Comparison of ENCODE assay signal across 19 cellular contexts in the genomic region with DNA sequence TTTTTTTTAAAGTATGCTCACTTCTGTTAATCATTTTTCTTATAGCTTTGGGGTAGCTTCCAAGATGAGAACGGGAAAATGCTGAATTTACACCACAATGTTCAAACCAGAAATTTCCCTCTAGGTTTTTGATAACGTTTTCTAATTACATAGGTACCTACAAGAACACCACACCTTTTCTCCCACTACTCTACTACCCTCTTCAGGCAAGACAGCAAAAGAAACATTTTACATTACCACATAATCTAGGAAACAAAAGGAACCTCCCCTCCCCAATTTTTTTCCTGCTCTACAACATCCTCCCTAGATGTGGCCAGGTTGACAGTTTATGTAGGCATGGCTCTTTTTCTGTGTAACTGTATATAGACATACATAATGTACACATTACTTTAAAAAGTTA. TPM values are rescaled to one million over a fixed set of nuclear protein-coding genes. Genes with fewer than 3 reads are reported as not detected.
A peak's percentile ranks its signal among the peaks of the same experiment; 100 is the strongest.
DNase-seq lines count a peak whose midpoint lies in the region; ATAC-seq, FAIRE-seq and TF ChIP-seq lines count a peak whose summit lies in the region.
"Had no signal": no experiment of that assay in that cellular context is flagged by ENCODE, and none has a peak within 500 bp of the region (broad histone marks: within the 10 kb centered on the region; RNA-seq: fewer than 3 reads in every experiment).

No MANE protein-coding gene starts in this region.

- H2BK12ac ChIP-seq in H1 (ENCODE audit: low read depth, low read length), result no peak overlapping the region

- H3K9me2 ChIP-seq in SK-N-SH, result no peaks in the 10 kb centered on the region
- no peaks in the 10 kb centered on the region for H3K9me2 ChIP-seq in OCI-LY1 (ENCODE audit: low read depth, low read length)

- no peak overlapping the region for H3K56ac ChIP-seq in H1 (replicated peaks; ENCODE audit: insufficient read length, low read depth, low read length)

- POLR2A ChIA-PET in SK-N-SH (lab: Yijun Ruan, JAX) (no interaction called here), H1 (lab: Charles Lee; ENCODE audit: partially characterized antibody) (no interaction called here)

- H3K27me3 Mint-ChIP-seq in naive B cell, result no peaks in the 10 kb centered on the region
- H3K27me3 Mint-ChIP-seq: CD8-positive, alpha-beta memory T cell had no signal

- H3K27ac ChIP-seq in SK-N-SH (ENCODE audit: low read depth in 2 of 2, low read length in 1 of 2), result peak overlapping the region in 1 of 2 experiments; percentile 43; a peak in 2 of 4 replicates
- H3K27ac ChIP-seq in OCI-LY1 (ENCODE audit: low read depth, low read length, poor library complexity, severe bottlenecking), result peak overlapping the region; percentile 35
- H3K27ac ChIP-seq in H1 (ENCODE audit: low read depth, low read length), result no peak overlapping the region
- H3K27ac ChIP-seq: 22Rv1 had no signal

- H3K27me3 ChIP-seq in SK-N-SH (ENCODE audit: insufficient read depth) (no peaks in the 10 kb centered on the region), OCI-LY1 (ENCODE audit: insufficient read depth, low read length) (no peaks in the 10 kb centered on the region), H1 (replicated peaks in 1 of 4; ENCODE audit: control insufficient read depth in 3 of 4, extremely low read depth in 1 of 4, insufficient read depth in 3 of 4, low read length in 3 of 4) (no peaks in the 10 kb centered on the region)

- H3K79me2 ChIP-seq in SK-N-SH (ENCODE audit: insufficient read depth), result no peaks in the 10 kb centered on the region
- H3K79me2 ChIP-seq in OCI-LY1 (ENCODE audit: insufficient read depth, low read length), result no peaks in the 10 kb centered on the region
- H3K79me2 ChIP-seq in H1 (ENCODE audit: control insufficient read depth in 1 of 2, insufficient read depth in 2 of 2, low read length in 2 of 2), result no peaks in the 10 kb centered on the region

- H3K9ac ChIP-seq in SK-N-SH (no peak overlapping the region), OCI-LY1 (ENCODE audit: low read length) (no peak overlapping the region), H1 (replicated peaks in 1 of 4; ENCODE audit: extremely low read depth in 1 of 4, low read depth in 3 of 4, low read length in 3 of 4) (no peak overlapping the region)

- DNase-seq in SK-N-SH (no peak), H1 (ENCODE audit: low read depth in 1 of 2, low spot score in 2 of 2) (no peak), naive B cell (no peak), SHP77 (lab: John Stamatoyannopoulos, UW) (no peak), HCEC 1CT (no peak)
- DNase-seq: CD8-positive, alpha-beta memory T cell; DMS153; NCI-H1105 treated with DMSO at 0.1 percent for 48 hours; NCI-H1930; NCI-H2171 treated with DMSO at 0.1 percent for 48 hours; NCI-H510A treated with DMSO at 0.1 percent for 48 hours; SHP77 treated with DMSO at 0.1 percent for 48 hours had no signal

- H2AFZ ChIP-seq in SK-N-SH (ENCODE audit: low read depth) (no peak overlapping the region), OCI-LY1 (ENCODE audit: low read length) (no peak overlapping the region), H1 (ENCODE audit: low read length) (no peak overlapping the region)

- no peaks in the 10 kb centered on the region for H3K23me2 ChIP-seq in H1 (ENCODE audit: low read depth, low read length)

- H4K8ac ChIP-seq in H1 (ENCODE audit: extremely low read depth, insufficient read depth, low read length), result no peak overlapping the region

- H4K5ac ChIP-seq in H1 (ENCODE audit: insufficient read length, low read depth, low read length), result no peak overlapping the region

- TF ChIP-seq CTCF in SK-N-SH (IDR thresholded peaks at IDR 0.05) (no peak), OCI-LY1 (IDR thresholded peaks at IDR 0.05; ENCODE audit: low read length) (peak; percentile 20; the same call in 1 of the 2 replicates), H1 (IDR thresholded peaks at IDR 0.05; ENCODE audit: control extremely low read depth in 1 of 3, insufficient read depth in 1 of 3, low read depth in 1 of 3, low read length in 3 of 3) (peak in 2 of 3 experiments; percentile 18 to 20; a peak in 2 of 4 replicates)

- H3K4ac ChIP-seq in H1 (replicated peaks; ENCODE audit: insufficient read length, low read depth, low read length), result no peak overlapping the region

- no peak overlapping the region for H3K23ac ChIP-seq in H1 (ENCODE audit: insufficient read length)

- no peak overlapping the region for H4K91ac ChIP-seq in H1 (replicated peaks; ENCODE audit: insufficient read length, low read length)

- no peak overlapping the region for H2BK15ac ChIP-seq in H1 (ENCODE audit: low read length)

- TF ChIP-seq EP300 in SK-N-SH (IDR thresholded peaks at IDR 0.05; ENCODE audit: borderline replicate concordance in 1 of 2, low read depth in 1 of 2, low read length in 1 of 2) (no peak), H1 (IDR thresholded peaks at IDR 0.05; ENCODE audit: borderline replicate concordance in 1 of 2, low read depth in 2 of 2, low read length in 2 of 2) (no peak)

- no peak overlapping the region for H2BK5ac ChIP-seq in H1 (ENCODE audit: low read depth, low read length)

- H3K36me3 ChIP-seq in SK-N-SH (replicated peaks in 1 of 2; ENCODE audit: control insufficient read depth in 1 of 2, insufficient read depth in 2 of 2, low read length in 1 of 2), result peaks cover 75 to 78% of the 10 kb centered on the region in 2 experiments
- H3K36me3 ChIP-seq in OCI-LY1 (ENCODE audit: insufficient read depth, low read length), result peaks cover 70% of the 10 kb centered on the region
- H3K36me3 ChIP-seq in H1 (ENCODE audit: control insufficient read depth in 2 of 4, insufficient read depth in 4 of 4, low read length in 3 of 4), result peaks cover 5 to 30% (median 14%) of the 10 kb centered on the region in 4 experiments; a peak in 5 of 8 replicates

- H3K27ac Mint-ChIP-seq in naive B cell, result peak overlapping the region in 4 of 6 donors; percentile 1 to 85 (median 53)

- TF ChIP-seq POLR2A in H1 (IDR thresholded peaks at IDR 0.05; ENCODE audit: control extremely low read depth in 1 of 2, low read depth in 2 of 2, low read length in 2 of 2), result no peak

- 85% methylated on average over 2 of the region's 2 CpGs for WGBS in SK-N-SH (ENCODE audit: low lambda C conversion rate)
- WGBS in H1 (ENCODE audit: extremely low coverage in 1 of 2, insufficient coverage in 1 of 2, insufficient read length in 1 of 2, insufficient replicate concordance in 2 of 2, low coverage in 1 of 2, low lambda C conversion rate in 2 of 2, missing lambda C conversion rate in 1 of 2), 2 experiments, result 79% methylated on average over 2 of the region's 2 CpGs; no CpG with 5 or more reads in 1 of the 2 experiments

- no peak overlapping the region for H3K4me3 Mint-ChIP-seq in naive B cell
- H3K4me3 Mint-ChIP-seq: CD8-positive, alpha-beta memory T cell had no signal

- H3K4me1 Mint-ChIP-seq in naive B cell, result peaks cover 16 to 28% (median 20%) of the 10 kb centered on the region in 3 donors
- H3K4me1 Mint-ChIP-seq: CD8-positive, alpha-beta memory T cell had no signal

- no peak overlapping the region for H2BK20ac ChIP-seq in H1 (ENCODE audit: low read length)

- H3K4me3 ChIP-seq in SK-N-SH (ENCODE audit: low read depth in 2 of 2, low read length in 1 of 2) (no peak overlapping the region), OCI-LY1 (ENCODE audit: low read depth, low read length, poor library complexity, severe bottlenecking) (no peak overlapping the region), H1 (ENCODE audit: extremely low read depth in 1 of 4, insufficient read depth in 2 of 4, low read depth in 3 of 4, low read length in 4 of 4) (no peak overlapping the region)
- H3K4me3 ChIP-seq: K562 had no signal

- H3K36me3 Mint-ChIP-seq in naive B cell, result peaks cover 9 to 27% of the 10 kb centered on the region in 2 donors

- no peak overlapping the region for H2AK5ac ChIP-seq in H1 (ENCODE audit: low read depth, low read length)

- H3K4me2 ChIP-seq in SK-N-SH, result no peak overlapping the region
- H3K4me2 ChIP-seq in OCI-LY1 (ENCODE audit: low read length), result no peak overlapping the region
- H3K4me2 ChIP-seq in H1 (ENCODE audit: insufficient read depth in 1 of 2, low read depth in 2 of 2, low read length in 2 of 2), result no peak overlapping the region

- H3K79me1 ChIP-seq in H1 (ENCODE audit: low read depth, low read length), result no peaks in the 10 kb centered on the region

- CTCF ChIA-PET in SK-N-SH (lab: Yijun Ruan, JAX), result interaction anchor here (1.1 kb wide), 1 partner anchor 11 kb away, joined by 3 read pairs; no protein-coding TSS in a partner anchor
- CTCF ChIA-PET in H1 (lab: Charles Lee; ENCODE audit: partially characterized antibody), result interaction anchor here (0.7 to 3.9 kb wide), 6 partner anchors 47 to 461 kb away, joined by 3 to 12 read pairs (median 4); a partner anchor contains a TSS

- peak; percentile 42 for FAIRE-seq in H1 (lab: Jason Lieb, UNC)
- FAIRE-seq: HTR-8/SVneo, K562, RCC 7860 had no signal

- H3K14ac ChIP-seq in H1 (ENCODE audit: insufficient read length), result no peak overlapping the region

- no peak overlapping the region for H3K18ac ChIP-seq in H1 (ENCODE audit: extremely low read depth, low read length)

- no peaks in the 10 kb centered on the region for H3K9me3 Mint-ChIP-seq in naive B cell
- H3K9me3 Mint-ChIP-seq: CD8-positive, alpha-beta memory T cell had no signal

- H3K4me1 ChIP-seq in SK-N-SH (ENCODE audit: control insufficient read depth in 1 of 2, insufficient read depth in 2 of 2, low read depth in 1 of 2, low read length in 1 of 2), result no peaks in the 10 kb centered on the region; a peak in 1 of 4 replicates
- peaks cover 22% of the 10 kb centered on the region for H3K4me1 ChIP-seq in OCI-LY1 (ENCODE audit: insufficient read depth, low read length, severe bottlenecking)
- H3K4me1 ChIP-seq in H1 (replicated peaks in 1 of 4; ENCODE audit: control insufficient read depth in 3 of 4, insufficient read depth in 4 of 4, low read length in 3 of 4), result no peaks in the 10 kb centered on the region

- H3K9me3 ChIP-seq in SK-N-SH (no peaks in the 10 kb centered on the region), OCI-LY1 (ENCODE audit: low read length) (no peaks in the 10 kb centered on the region), H1 (ENCODE audit: insufficient read depth in 2 of 2, low read depth in 1 of 2, low read length in 1 of 2) (no peaks in the 10 kb centered on the region)

- H4K20me1 ChIP-seq in SK-N-SH (ENCODE audit: insufficient read depth), result no peaks in the 10 kb centered on the region
- H4K20me1 ChIP-seq in OCI-LY1 (ENCODE audit: insufficient read depth, low read length), result no peaks in the 10 kb centered on the region
- H4K20me1 ChIP-seq in H1 (replicated peaks in 1 of 2; ENCODE audit: control insufficient read depth in 1 of 2, insufficient read depth in 2 of 2, low read length in 2 of 2), result no peaks in the 10 kb centered on the region

- H3F3A ChIP-seq in SK-N-SH (replicated peaks; ENCODE audit: insufficient read depth) (peaks cover 10% of the 10 kb centered on the region), OCI-LY1 (ENCODE audit: insufficient read depth, low read length) (no peaks in the 10 kb centered on the region)

- ATAC-seq in SK-N-SH treated with all-trans-retinoic acid at 6 μM for 48 hours, result no peak
- no peak for ATAC-seq in naive B cell (ENCODE audit: low read depth in 2 of 2)
- no peak for ATAC-seq in GM18907 (IDR thresholded peaks at IDR 0.05; ENCODE audit: unreplicated experiment)
- ATAC-seq: K562 had no signal

- TF ChIP-seq RAD21 in SK-N-SH (IDR thresholded peaks at IDR 0.05; ENCODE audit: low read length), result peak; percentile 8; the same call in 1 of the 2 replicates
- peak; percentile 58 to 61 for TF ChIP-seq RAD21 in H1 (IDR thresholded peaks at IDR 0.05 in 1 of 2, conservative IDR thresholded peaks at IDR 0.05 in 1 of 2; ENCODE audit: low read depth in 2 of 2, low read length in 2 of 2)

- no peak overlapping the region for H2BK120ac ChIP-seq in H1 (replicated peaks; ENCODE audit: low read depth, low read length)

RNA-seq across cellular contexts. Expression of a gene that starts 32.4 kb away (rescaled TPM):
- 24.8 and 36.1 TPM in 2 replicates for polyA plus RNA-seq in SK-N-SH (2012; rRNA removed)
- polyA plus RNA-seq in SK-N-SH (2012; cell fraction: cytosol; rRNA removed), result 21.0 and 21.2 TPM in 2 replicates
- 64.2 and 111 TPM in 2 replicates for polyA plus RNA-seq in SK-N-SH (2012; cell fraction: nucleus; rRNA removed)
- total RNA-seq in H1 (2021; fragmentation: NEBNext Ultra II Directional; extraction: Animal tissue kit (Norgen Biotek cat#: 25700)), result 46.8 and 56.0 TPM in 2 replicates
- polyA plus RNA-seq in H1 (2011; rRNA removed), result 34.0 and 50.2 TPM in 2 replicates
- polyA plus RNA-seq in H1 (2011; cell fraction: cytosol; rRNA removed), result 57.3 TPM
- 59.4 TPM for polyA plus RNA-seq in H1 (2011; cell fraction: nucleus; rRNA removed)
- polyA plus RNA-seq in H1 (2012, experiment 1 of 2), result 59.6 to 93.2 TPM (median 63.5 TPM) in 4 replicates
- 8.7 TPM for polyA plus RNA-seq in H1 (2012, experiment 2 of 2)
- 32.4 TPM for polyA plus RNA-seq in H1 (2013, experiment 1 of 2)
- polyA plus RNA-seq in H1 (2013, experiment 2 of 2), result 27.8 TPM
- polyA minus RNA-seq in H1 (2011; rRNA and poly(A)+ RNA removed), result 43.5 and 55.3 TPM in 2 replicates
- 18.1 TPM for polyA minus RNA-seq in H1 (2011; cell fraction: cytosol; rRNA and poly(A)+ RNA removed)
- polyA minus RNA-seq in H1 (2011; cell fraction: nucleus; rRNA and poly(A)+ RNA removed), result 54.8 TPM
- 10 to 100 TPM in 1 of 6 donors, 1 to 10 TPM in 5; 5.9 to 14.9 (median 8.4) TPM for polyA plus RNA-seq in naive B cell (ENCODE audit: low read depth in 6 of 6)

RNA-seq across cellular contexts. Expression of a gene that starts 32.4 kb away (rescaled TPM):
- polyA plus RNA-seq in SK-N-SH (2012; rRNA removed) (9.7 and 11.6 TPM in 2 replicates), H1 (2011; rRNA removed) (14.7 and 19.1 TPM in 2 replicates), naive B cell (ENCODE audit: low read depth in 6 of 6) (10 to 100 TPM; 21.2 to 37.5 (median 27.9) TPM)
- polyA plus RNA-seq in SK-N-SH (2012; cell fraction: cytosol; rRNA removed), result 16.5 and 23.7 TPM in 2 replicates
- 4.8 and 9.8 TPM in 2 replicates for polyA plus RNA-seq in SK-N-SH (2012; cell fraction: nucleus; rRNA removed)
- 186 and 201 TPM in 2 replicates for total RNA-seq in H1 (2021; fragmentation: NEBNext Ultra II Directional; extraction: Animal tissue kit (Norgen Biotek cat#: 25700))
- 51.8 TPM for polyA plus RNA-seq in H1 (2011; cell fraction: cytosol; rRNA removed)
- 21.0 TPM for polyA plus RNA-seq in H1 (2011; cell fraction: nucleus; rRNA removed)
- 107 to 213 TPM (median 119 TPM) in 4 replicates for polyA plus RNA-seq in H1 (2012, experiment 1 of 2)
- 17.0 TPM for polyA plus RNA-seq in H1 (2012, experiment 2 of 2)
- 165 TPM for polyA plus RNA-seq in H1 (2013, experiment 1 of 2)
- 155 TPM for polyA plus RNA-seq in H1 (2013, experiment 2 of 2)
- 66.2 and 97.0 TPM in 2 replicates for polyA minus RNA-seq in H1 (2011; rRNA and poly(A)+ RNA removed)
- polyA minus RNA-seq in H1 (2011; cell fraction: cytosol; rRNA and poly(A)+ RNA removed), result 53.7 TPM
- polyA minus RNA-seq in H1 (2011; cell fraction: nucleus; rRNA and poly(A)+ RNA removed), result 108 TPM
